9 cellular contexts compared by ENCODE assay signal in genomic region chr1:48552420-48552819, GRCh38.
DNase-seq lines count a peak whose midpoint lies in the region; ATAC-seq and TF ChIP-seq lines count a peak whose summit lies in the region.
"Had no signal": no experiment of that assay in that cellular context is flagged by ENCODE, and none has a peak within 500 bp of the region (broad histone marks: within the 10 kb centered on the region; RNA-seq: fewer than 3 reads in every experiment).

No MANE protein-coding gene starts in this region.

- TF ChIP-seq POLR2A in vagina (IDR thresholded peaks at IDR 0.05) (no peak), testis (IDR thresholded peaks at IDR 0.05) (no peak)

- no peak overlapping the region for H3K4me3 ChIP-seq in PC-9
- no peak overlapping the region for H3K4me3 ChIP-seq in vagina
- H3K4me3 ChIP-seq in testis = no peak overlapping the region

- H3K27ac ChIP-seq in PC-9 = no peak overlapping the region
- H3K27ac ChIP-seq in vagina = no peak overlapping the region
- H3K27ac ChIP-seq in testis = no peak overlapping the region

- H3K9me3 ChIP-seq in PC-9 (ENCODE audit: insufficient read depth, low read depth) (no peaks in the 10 kb centered on the region), vagina (no peaks in the 10 kb centered on the region), testis (no peaks in the 10 kb centered on the region)

- ATAC-seq in GM19395 (IDR thresholded peaks at IDR 0.05; ENCODE audit: unreplicated experiment) = peak; percentile 61

- H3K36me3 ChIP-seq in PC-9 (ENCODE audit: low read depth) = no peaks in the 10 kb centered on the region
- no peaks in the 10 kb centered on the region for H3K36me3 ChIP-seq in vagina
- H3K36me3 ChIP-seq in testis (ENCODE audit: low read depth, missing control alignments) = no peaks in the 10 kb centered on the region

- CTCF ChIA-PET in PC-9 (lab: Charles Lee) = no interaction called here

- H2AFZ ChIP-seq in PC-9 = no peak overlapping the region

- DNase-seq in DMS53 treated with DMSO at 0.1 percent for 48 hours (lab: John Stamatoyannopoulos, UW; ENCODE audit: unreplicated experiment) = peak; percentile 43
- DNase-seq in PC-9 = no peak
- DNase-seq in islet precursor cell = peak; percentile 57
- DNase-seq in vagina (ENCODE audit: extremely low spot score in 2 of 2) = no peak
- DNase-seq in foreskin melanocyte = no peak
- DNase-seq in testis = no peak
- no peak for DNase-seq in NCI-H1105 treated with DMSO at 0.1 percent for 48 hours (lab: John Stamatoyannopoulos, UW)
- DNase-seq: NCI-H1436 treated with DMSO at 0.1 percent for 48 hours had no signal

- POLR2A ChIA-PET in PC-9 (lab: Charles Lee; ENCODE audit: unreplicated experiment) = no interaction called here

- peaks cover 33% of the 10 kb centered on the region; the same call in 1 of the 2 replicates for H3K27me3 ChIP-seq in PC-9 (ENCODE audit: insufficient read depth, low read depth)
- H3K27me3 ChIP-seq in vagina = no peaks in the 10 kb centered on the region
- H3K27me3 ChIP-seq in testis = no peaks in the 10 kb centered on the region

- 55 to 70% methylated on average over 1 of the region's 1 CpG for WGBS in testis, 2 donors

- TF ChIP-seq CTCF in PC-9 (conservative IDR thresholded peaks at IDR 0.05) = 0 out of 2 replicates have a peak, but pooled peaks have one; percentile 23
- TF ChIP-seq CTCF in vagina (IDR thresholded peaks at IDR 0.05) = no peak
- TF ChIP-seq CTCF in testis (IDR thresholded peaks at IDR 0.05) = no peak

- no peaks in the 10 kb centered on the region for H4K20me1 ChIP-seq in PC-9 (ENCODE audit: insufficient read depth)

- H3F3A ChIP-seq in PC-9 (ENCODE audit: insufficient read depth, low read depth) = no peaks in the 10 kb centered on the region

- H3K79me2 ChIP-seq in PC-9 (ENCODE audit: low read depth) = no peaks in the 10 kb centered on the region

- H3K4me2 ChIP-seq in PC-9 = no peak overlapping the region

- intact Hi-C loops in PC-9 (cut with micrococcal nuclease; ENCODE audit: unreplicated experiment) = no loop called here
- intact Hi-C loops in vagina (cut with DNase I) = no loop called here
- intact Hi-C loops in testis (cut with DNase I; ENCODE audit: low total_unique reads) = no loop called here

- H3K9me2 ChIP-seq in PC-9 (ENCODE audit: insufficient read depth) = no peaks in the 10 kb centered on the region

- BruUV-seq in PC-9 (replicated peaks; lab: Mats Ljungman, UMichigan) = no TSS peak

- H3K4me1 ChIP-seq in PC-9 (replicated peaks; ENCODE audit: insufficient read depth) (no peaks in the 10 kb centered on the region), vagina (no peaks in the 10 kb centered on the region), testis (no peaks in the 10 kb centered on the region)

Comparison
In these comparisons a context has a peak if more than half of its experiments do, and no peak if none do; other contexts are left out.
1. DNase-seq: peak in DMS53 treated with DMSO at 0.1 percent for 48 hours (single experiment) and islet precursor cell (single experiment); none in PC-9 (0 of 2), vagina (0 of 2), foreskin melanocyte (single experiment), testis (single experiment) and NCI-H1105 treated with DMSO at 0.1 percent for 48 hours (single experiment).